In genomic region chr11:128239224-128239790, GRCh38 we compare ENCODE assay signal across 17 cellular contexts.
DNase-seq lines count a peak whose midpoint lies in the region; ATAC-seq and TF ChIP-seq lines count a peak whose summit lies in the region.
"Had no signal": no experiment of that assay in that cellular context is flagged by ENCODE, and none has a peak within 500 bp of the region (broad histone marks: within the 10 kb centered on the region; RNA-seq: fewer than 3 reads in every experiment).

No MANE protein-coding gene starts in this region.

- no peak overlapping the region for H3K56ac ChIP-seq in mesendoderm (ENCODE audit: low read length)

- H3K4me3 ChIP-seq in mesendoderm (ENCODE audit: low read length) (no peak overlapping the region), upper lobe of right lung (no peak overlapping the region)
- H3K4me3 ChIP-seq: coronary artery, right atrium auricular region had no signal

- H2AK5ac ChIP-seq in mesendoderm (ENCODE audit: low read length), result no peak overlapping the region

- no peak for DNase-seq in CD4-positive, alpha-beta T cell
- peak; percentile 22 for DNase-seq in activated CD8-positive, alpha-beta T cell treated with anti-CD3 and anti-CD28 coated beads for 36 hours
- DNase-seq in mesendoderm (no peak), upper lobe of right lung (no peak)
- DNase-seq: BE2C, hippocampal formation, Kasumi-1, left cardiac atrium, NCI-H187 treated with DMSO at 0.1 percent for 48 hours, NCI-H526, T-helper 9 cell had no signal

- POLR2A ChIA-PET in CD4-positive, alpha-beta T cell (lab: Charles Lee), result interaction anchor here (0.6 to 1.6 kb wide), 2 partner anchors 219 to 277 kb away, joined by 3 to 4 read pairs; no protein-coding TSS in a partner anchor
- POLR2A ChIA-PET in activated CD8-positive, alpha-beta T cell treated with anti-CD3 and anti-CD28 coated beads for 36 hours (lab: Charles Lee), result interaction anchor here (1.4 kb wide), 1 partner anchor 49 kb away, joined by 8 read pairs; no protein-coding TSS in a partner anchor

- H3K36me3 Mint-ChIP-seq in CD4-positive, alpha-beta T cell (ENCODE audit: low read depth), result no peaks in the 10 kb centered on the region
- H3K36me3 Mint-ChIP-seq in activated CD8-positive, alpha-beta T cell treated with anti-CD3 and anti-CD28 coated beads for 36 hours (ENCODE audit: low read depth), result no peaks in the 10 kb centered on the region

- no peaks in the 10 kb centered on the region for H3K27me3 Mint-ChIP-seq in CD4-positive, alpha-beta T cell
- H3K27me3 Mint-ChIP-seq in activated CD8-positive, alpha-beta T cell treated with anti-CD3 and anti-CD28 coated beads for 36 hours, result no peaks in the 10 kb centered on the region

- H2BK5ac ChIP-seq in mesendoderm (ENCODE audit: low read length), result no peak overlapping the region

- no peak for ATAC-seq in CD4-positive, alpha-beta T cell (ENCODE audit: poor library complexity)
- ATAC-seq in GM19043 (IDR thresholded peaks at IDR 0.05; ENCODE audit: low read depth, unreplicated experiment), result peak; percentile 18
- ATAC-seq in activated CD8-positive, alpha-beta T cell treated with anti-CD3 and anti-CD28 coated beads for 36 hours, result peak; percentile 50
- ATAC-seq in HG03521 (IDR thresholded peaks at IDR 0.05; ENCODE audit: unreplicated experiment), result no peak
- ATAC-seq in upper lobe of right lung, result no peak
- no peak for ATAC-seq in HG03342 (IDR thresholded peaks at IDR 0.05; ENCODE audit: unreplicated experiment)
- no peak for ATAC-seq in GM19023 (IDR thresholded peaks at IDR 0.05; ENCODE audit: unreplicated experiment)
- ATAC-seq: left cardiac atrium had no signal

- no peak overlapping the region for H3K18ac ChIP-seq in mesendoderm (ENCODE audit: low read length)

- no peak overlapping the region for H3K27ac ChIP-seq in CD4-positive, alpha-beta T cell (ENCODE audit: low read depth, low read length)
- H3K27ac ChIP-seq in mesendoderm (ENCODE audit: low read depth, low read length) (no peak overlapping the region), upper lobe of right lung (no peak overlapping the region)
- H3K27ac ChIP-seq: coronary artery, right atrium auricular region had no signal

- H3K36me3 ChIP-seq in mesendoderm (ENCODE audit: control insufficient read depth, insufficient read depth, low read length) (no peaks in the 10 kb centered on the region), upper lobe of right lung (no peaks in the 10 kb centered on the region)
- H3K36me3 ChIP-seq: BE2C, right atrium auricular region had no signal

- WGBS in mesendoderm (ENCODE audit: extremely low coverage, insufficient coverage, low lambda C conversion rate), result no CpG with 5 or more reads among the region's 4 CpGs

- H3K79me2 ChIP-seq in mesendoderm (ENCODE audit: control insufficient read depth, insufficient read depth, low read length), result no peaks in the 10 kb centered on the region

- H3K4ac ChIP-seq in mesendoderm (ENCODE audit: low read depth, low read length), result peak overlapping the region; percentile 31

- no peak overlapping the region for H4K5ac ChIP-seq in mesendoderm (ENCODE audit: low read length)

- H3K27ac Mint-ChIP-seq in CD4-positive, alpha-beta T cell, result peak overlapping the region; percentile 22
- H3K27ac Mint-ChIP-seq in activated CD8-positive, alpha-beta T cell treated with anti-CD3 and anti-CD28 coated beads for 36 hours, result peak overlapping the region; percentile 91

- no peak overlapping the region for H4K8ac ChIP-seq in mesendoderm (ENCODE audit: low read depth, low read length)

- CTCF ChIA-PET in CD4-positive, alpha-beta T cell (lab: Charles Lee), result interaction anchor here (0.7 kb wide), 1 partner anchor 69 kb away, joined by 5 read pairs; no protein-coding TSS in a partner anchor
- CTCF ChIA-PET in activated CD8-positive, alpha-beta T cell treated with anti-CD3 and anti-CD28 coated beads for 36 hours (lab: Charles Lee), result interaction anchor here (0.6 to 1.0 kb wide), 2 partner anchors 41 to 158 kb away, joined by 3 read pairs; no protein-coding TSS in a partner anchor

- no peak overlapping the region for H3K23ac ChIP-seq in mesendoderm (ENCODE audit: low read length)

- H3K9ac ChIP-seq in mesendoderm (ENCODE audit: low read length), result no peak overlapping the region

- H3K27me3 ChIP-seq in CD4-positive, alpha-beta T cell (ENCODE audit: control insufficient read depth, insufficient read depth, low read length), result no peaks in the 10 kb centered on the region
- H3K27me3 ChIP-seq in mesendoderm (ENCODE audit: insufficient read depth, low read length, poor library complexity) (no peaks in the 10 kb centered on the region), upper lobe of right lung (no peaks in the 10 kb centered on the region)
- H3K27me3 ChIP-seq: BE2C, right atrium auricular region had no signal

- H3K9me3 Mint-ChIP-seq in CD4-positive, alpha-beta T cell, result no peaks in the 10 kb centered on the region
- H3K9me3 Mint-ChIP-seq in activated CD8-positive, alpha-beta T cell treated with anti-CD3 and anti-CD28 coated beads for 36 hours, result peaks cover 2% of the 10 kb centered on the region

- no peak for TF ChIP-seq CTCF in CD4-positive, alpha-beta T cell (IDR thresholded peaks at IDR 0.05)
- no peak for TF ChIP-seq CTCF in activated CD8-positive, alpha-beta T cell treated with anti-CD3 and anti-CD28 coated beads for 36 hours (IDR thresholded peaks at IDR 0.05)
- no peak for TF ChIP-seq CTCF in upper lobe of right lung (IDR thresholded peaks at IDR 0.05)

- H3K9me3 ChIP-seq in CD4-positive, alpha-beta T cell (ENCODE audit: control insufficient read depth, low read length), result no peaks in the 10 kb centered on the region
- no peaks in the 10 kb centered on the region for H3K9me3 ChIP-seq in upper lobe of right lung
- H3K9me3 ChIP-seq: BE2C, right atrium auricular region had no signal

- H3K4me3 Mint-ChIP-seq in CD4-positive, alpha-beta T cell, result no peak overlapping the region
- peak overlapping the region; percentile 63 for H3K4me3 Mint-ChIP-seq in activated CD8-positive, alpha-beta T cell treated with anti-CD3 and anti-CD28 coated beads for 36 hours

- intact Hi-C loops in CD4-positive, alpha-beta T cell (cut with DNase I, micrococcal nuclease), result no loop called here
- intact Hi-C loops in activated CD8-positive, alpha-beta T cell treated with anti-CD3 and anti-CD28 coated beads for 36 hours (cut with micrococcal nuclease), result no loop called here
- intact Hi-C loops in upper lobe of right lung (cut with DNase I), result no loop called here

- H3K4me1 Mint-ChIP-seq in CD4-positive, alpha-beta T cell (ENCODE audit: low read depth), result peaks cover 14% of the 10 kb centered on the region
- peaks cover 36% of the 10 kb centered on the region for H3K4me1 Mint-ChIP-seq in activated CD8-positive, alpha-beta T cell treated with anti-CD3 and anti-CD28 coated beads for 36 hours (ENCODE audit: low read depth)

- no peak overlapping the region for H3K4me2 ChIP-seq in mesendoderm (ENCODE audit: low read length)

- H2BK15ac ChIP-seq in mesendoderm (replicated peaks; ENCODE audit: low read depth), result no peak overlapping the region

- H3K4me1 ChIP-seq in mesendoderm (ENCODE audit: control insufficient read depth, low read depth, low read length) (no peaks in the 10 kb centered on the region), upper lobe of right lung (no peaks in the 10 kb centered on the region)

- H2BK120ac ChIP-seq in mesendoderm (ENCODE audit: low read depth, low read length), result no peak overlapping the region

- H3K79me1 ChIP-seq in mesendoderm (ENCODE audit: low read length), result no peaks in the 10 kb centered on the region

Comparison
In these comparisons a context has a peak if more than half of its experiments do, and no peak if none do; other contexts are left out.
1. ATAC-seq: peak in GM19043 (single experiment) and activated CD8-positive, alpha-beta T cell treated with anti-CD3 and anti-CD28 coated beads for 36 hours (single experiment); none in CD4-positive, alpha-beta T cell (single experiment), HG03521 (single experiment), upper lobe of right lung (single experiment), HG03342 (single experiment) and GM19023 (single experiment).